Comparison of ENCODE assay signal across 15 cellular contexts in the genomic region with DNA sequence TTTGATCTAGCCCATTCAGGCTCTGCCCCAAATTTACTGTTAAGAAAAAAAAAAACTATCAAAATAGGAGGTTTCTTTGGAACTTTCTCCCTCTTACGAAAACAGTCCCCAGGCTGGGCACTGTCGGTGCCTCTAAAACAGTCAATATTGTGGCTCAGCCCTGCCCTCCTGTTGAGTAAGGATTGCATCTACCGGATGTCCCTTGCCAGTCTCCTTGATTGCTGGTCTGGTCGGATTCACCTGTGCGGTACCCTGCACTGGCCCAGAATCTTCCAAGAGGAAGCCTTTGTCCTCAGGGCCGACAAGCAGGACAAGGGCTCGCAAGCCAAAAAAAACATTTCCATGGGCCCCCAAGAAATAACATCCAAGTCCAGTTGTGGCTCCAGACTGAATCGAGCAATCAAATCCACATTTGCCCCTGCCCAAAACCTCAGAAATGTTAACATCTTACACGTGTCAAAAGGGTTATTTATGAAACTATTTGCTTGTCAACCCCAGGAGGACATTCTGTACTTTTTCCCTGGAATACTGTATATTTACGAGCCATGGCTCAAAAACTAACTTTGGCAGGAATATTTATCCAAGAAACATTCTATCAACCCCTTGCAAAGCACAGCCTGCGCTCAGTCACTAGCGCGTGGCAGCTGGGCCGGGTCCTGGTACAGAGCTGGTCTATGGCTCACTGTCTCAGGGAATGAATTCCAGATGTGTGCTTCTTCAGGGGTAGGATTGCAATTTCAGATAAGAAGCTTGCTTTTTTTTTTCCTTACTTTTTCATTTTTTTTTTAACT.
DNase-seq lines count a peak whose midpoint lies in the region; ATAC-seq and TF ChIP-seq lines count a peak whose summit lies in the region.
"Had no signal": no experiment of that assay in that cellular context is flagged by ENCODE, and none has a peak within 500 bp of the region (broad histone marks: within the 10 kb centered on the region; RNA-seq: fewer than 3 reads in every experiment).

No MANE protein-coding gene starts in this region.

- H3K4me3 Mint-ChIP-seq in effector memory CD8-positive, alpha-beta T cell: no peak overlapping the region
- H3K4me3 Mint-ChIP-seq in glutamatergic neuron (ENCODE audit: unreplicated experiment): no peak overlapping the region
- H3K4me3 Mint-ChIP-seq: central memory CD8-positive, alpha-beta T cell had no signal

- peak; percentile 61 for DNase-seq in HCEC 1CT
- peak; percentile 84 for DNase-seq in dedifferentiated amniotic fluid mesenchymal stem cell (ENCODE audit: extremely low spot score)
- DNase-seq in left lung: no peak
- no peak for DNase-seq in thoracic aorta (ENCODE audit: low spot score)
- DNase-seq in BE2C: no peak
- no peak for DNase-seq in T1000 (lab: John Stamatoyannopoulos, UW)
- no peak for DNase-seq in effector memory CD8-positive, alpha-beta T cell
- DNase-seq in glutamatergic neuron: no peak
- DNase-seq: activated T-cell treated with anti-CD3 and anti-CD28 coated beads, Interleukin-2, amount 50 U/mL, for 48 hours; kidney glomerular epithelial cell; SW 1271 had no signal

- no peaks in the 10 kb centered on the region for H3K9me3 Mint-ChIP-seq in effector memory CD8-positive, alpha-beta T cell
- H3K9me3 Mint-ChIP-seq in glutamatergic neuron (ENCODE audit: unreplicated experiment): no peaks in the 10 kb centered on the region
- H3K9me3 Mint-ChIP-seq: central memory CD8-positive, alpha-beta T cell had no signal

- H3K27me3 Mint-ChIP-seq in effector memory CD8-positive, alpha-beta T cell: peaks cover 33 to 59% of the 10 kb centered on the region in 2 donors
- H3K27me3 Mint-ChIP-seq in glutamatergic neuron (ENCODE audit: unreplicated experiment): no peaks in the 10 kb centered on the region

- no peak overlapping the region for H3K27ac Mint-ChIP-seq in effector memory CD8-positive, alpha-beta T cell
- no peak overlapping the region for H3K27ac Mint-ChIP-seq in glutamatergic neuron (ENCODE audit: unreplicated experiment)

- ATAC-seq in left lung: peak; percentile 47
- peak; percentile 63 for ATAC-seq in thoracic aorta (ENCODE audit: insufficient number of reproducible peaks, low FRiP score, low read depth)
- ATAC-seq in effector memory CD8-positive, alpha-beta T cell (replicated peaks): no peak
- ATAC-seq: activated CD4-positive, CD25-positive, alpha-beta regulatory T cell treated with anti-CD3 and anti-CD28 coated beads, Interleukin-2, amount 50 U/mL, for 24 hours; esophagus mucosa had no signal

- peaks cover 0 to 3% of the 10 kb centered on the region in 2 donors for H3K4me1 ChIP-seq in left lung
- peaks cover 27 to 72% of the 10 kb centered on the region in 2 donors for H3K4me1 ChIP-seq in thoracic aorta (ENCODE audit: control insufficient read depth in 1 of 2, low read depth in 2 of 2)
- H3K4me1 ChIP-seq in BE2C: no peaks in the 10 kb centered on the region

- H3K27me3 ChIP-seq in left lung (no peaks in the 10 kb centered on the region), thoracic aorta (replicated peaks; ENCODE audit: insufficient read depth) (no peaks in the 10 kb centered on the region), BE2C (peaks cover 36% of the 10 kb centered on the region)

- no peaks in the 10 kb centered on the region for H3K36me3 ChIP-seq in left lung
- no peaks in the 10 kb centered on the region for H3K36me3 ChIP-seq in thoracic aorta
- no peaks in the 10 kb centered on the region for H3K36me3 ChIP-seq in BE2C

- H3K4me1 Mint-ChIP-seq in effector memory CD8-positive, alpha-beta T cell (ENCODE audit: low read depth in 2 of 2): peaks cover 0 to 2% of the 10 kb centered on the region in 2 donors
- no peaks in the 10 kb centered on the region for H3K4me1 Mint-ChIP-seq in glutamatergic neuron (ENCODE audit: low read depth, unreplicated experiment)
- H3K4me1 Mint-ChIP-seq: central memory CD8-positive, alpha-beta T cell had no signal

- H3K36me3 Mint-ChIP-seq in effector memory CD8-positive, alpha-beta T cell (ENCODE audit: insufficient read depth): no peaks in the 10 kb centered on the region
- no peaks in the 10 kb centered on the region for H3K36me3 Mint-ChIP-seq in glutamatergic neuron (ENCODE audit: unreplicated experiment)

- H3K4me3 ChIP-seq in left lung (no peak overlapping the region), thoracic aorta (no peak overlapping the region), BE2C (ENCODE audit: low read depth, low read length) (no peak overlapping the region)

- no peaks in the 10 kb centered on the region for H3K9me3 ChIP-seq in left lung
- H3K9me3 ChIP-seq in thoracic aorta: no peaks in the 10 kb centered on the region
- no peaks in the 10 kb centered on the region for H3K9me3 ChIP-seq in BE2C

- H3K27ac ChIP-seq in left lung: peak overlapping the region in 1 of 2 donors; percentile 19
- peak overlapping the region; percentile 87 to 92 for H3K27ac ChIP-seq in thoracic aorta
- H3K27ac ChIP-seq: HL-60 had no signal

- intact Hi-C loops in left lung (cut with DNase I): no loop called here

- no peak for TF ChIP-seq CTCF in left lung (IDR thresholded peaks at IDR 0.05)
- TF ChIP-seq CTCF in thoracic aorta (IDR thresholded peaks at IDR 0.05): no peak
- TF ChIP-seq CTCF in BE2C (IDR thresholded peaks at IDR 0.05; ENCODE audit: low read depth, low read length): no peak
- no peak for TF ChIP-seq CTCF in glutamatergic neuron (IDR thresholded peaks at IDR 0.05; ENCODE audit: partially characterized antibody, unreplicated experiment)

Comparison
In these comparisons a context has a peak if more than half of its experiments do, and no peak if none do; other contexts are left out.
1. DNase-seq: peak in HCEC 1CT (single experiment) and dedifferentiated amniotic fluid mesenchymal stem cell (single experiment); none in left lung (0 of 2), thoracic aorta (single experiment), BE2C (single experiment), T1000 (single experiment), effector memory CD8-positive, alpha-beta T cell (0 of 3) and glutamatergic neuron (single experiment).